ENCODE assay signal across 10 cellular contexts in genomic region chr5:124707516-124707915, GRCh38.
DNase-seq lines count a peak whose midpoint lies in the region; ATAC-seq lines count a peak whose summit lies in the region.
"Had no signal": no experiment of that assay in that cellular context is flagged by ENCODE, and none has a peak within 500 bp of the region (broad histone marks: within the 10 kb centered on the region; RNA-seq: fewer than 3 reads in every experiment).

No MANE protein-coding gene starts in this region.

- H3K4me1 ChIP-seq in duodenal mucosa (ENCODE audit: control insufficient read depth in 1 of 2, insufficient read depth in 2 of 2, low read length in 2 of 2) = peaks cover 38 to 47% of the 10 kb centered on the region in 2 donors

- ATAC-seq in GM18867 (IDR thresholded peaks at IDR 0.05; ENCODE audit: unreplicated experiment) (peak; percentile 43), HG03039 (IDR thresholded peaks at IDR 0.05; ENCODE audit: unreplicated experiment) (peak; percentile 32), HG02973 (IDR thresholded peaks at IDR 0.05; ENCODE audit: unreplicated experiment) (no peak), HG03159 (IDR thresholded peaks at IDR 0.05; ENCODE audit: unreplicated experiment) (no peak)
- ATAC-seq in stimulated activated naive B cell treated with anti-CD40 and anti-IgM and Interleukin-4, amounts not matched to agents 10 μg/mL and 1 μg/mL and 100 μg/mL, for 72 hours (replicated peaks) = peak; percentile 66

- no peaks in the 10 kb centered on the region for H3K27me3 Mint-ChIP-seq in stimulated activated naive B cell treated with anti-CD40 and anti-IgM and Interleukin-4, amounts not matched to agents 10 μg/mL and 1 μg/mL and 100 μg/mL, for 72 hours

- no peaks in the 10 kb centered on the region for H3K36me3 ChIP-seq in duodenal mucosa (ENCODE audit: control insufficient read depth in 1 of 2, insufficient read depth in 2 of 2, low read length in 2 of 2)

- H3K27me3 ChIP-seq in duodenal mucosa (ENCODE audit: control insufficient read depth in 1 of 2, insufficient read depth in 2 of 2, low read length in 2 of 2) = no peaks in the 10 kb centered on the region

- peak overlapping the region; percentile 33 to 37 for H3K4me3 ChIP-seq in duodenal mucosa (ENCODE audit: low read depth in 1 of 2, low read length in 2 of 2)

- peaks cover 0 to 3% of the 10 kb centered on the region in 2 donors for H3K9me3 Mint-ChIP-seq in stimulated activated naive B cell treated with anti-CD40 and anti-IgM and Interleukin-4, amounts not matched to agents 10 μg/mL and 1 μg/mL and 100 μg/mL, for 72 hours

- no peaks in the 10 kb centered on the region for H3K9me3 ChIP-seq in duodenal mucosa (ENCODE audit: control insufficient read depth in 1 of 2, low read length in 2 of 2)

- H3K27ac Mint-ChIP-seq in stimulated activated naive B cell treated with anti-CD40 and anti-IgM and Interleukin-4, amounts not matched to agents 10 μg/mL and 1 μg/mL and 100 μg/mL, for 72 hours = peak overlapping the region; percentile 85

- H3K27ac ChIP-seq in duodenal mucosa (ENCODE audit: low read depth, low read length) = no peak overlapping the region

- H3K9ac ChIP-seq in duodenal mucosa (ENCODE audit: low read depth in 1 of 2, low read length in 2 of 2) = peak overlapping the region in 1 of 2 donors; percentile 1

- peak overlapping the region; percentile 69 to 73 for H3K4me3 Mint-ChIP-seq in stimulated activated naive B cell treated with anti-CD40 and anti-IgM and Interleukin-4, amounts not matched to agents 10 μg/mL and 1 μg/mL and 100 μg/mL, for 72 hours

- H3K4me1 Mint-ChIP-seq in stimulated activated naive B cell treated with anti-CD40 and anti-IgM and Interleukin-4, amounts not matched to agents 10 μg/mL and 1 μg/mL and 100 μg/mL, for 72 hours = peaks cover 44 to 94% of the 10 kb centered on the region in 2 donors

- peak; percentile 44 for DNase-seq in stimulated activated naive B cell treated with anti-CD40 and anti-IgM and Interleukin-4, amounts not matched to agents 10 μg/mL and 1 μg/mL and 100 μg/mL, for 72 hours
- no peak for DNase-seq in NCI-H1048 (lab: John Stamatoyannopoulos, UW)
- DNase-seq: DMS 273 treated with DMSO at 0.1 percent for 48 hours; stimulated activated CD4-positive, alpha-beta T cell treated with anti-CD3 and anti-CD28 coated beads, Interleukin-12 subunit alpha, Interleukin-12 subunit beta, amount 100 ng/mL, for 4 hours; stimulated activated naive CD4-positive, alpha-beta T cell had no signal

- H3K36me3 Mint-ChIP-seq in stimulated activated naive B cell treated with anti-CD40 and anti-IgM and Interleukin-4, amounts not matched to agents 10 μg/mL and 1 μg/mL and 100 μg/mL, for 72 hours = peaks cover 5 to 7% of the 10 kb centered on the region in 2 donors

Comparison
In these comparisons a context has a peak if more than half of its experiments do, and no peak if none do; other contexts are left out.
1. ATAC-seq: peak in GM18867 (single experiment), HG03039 (single experiment) and stimulated activated naive B cell treated with anti-CD40 and anti-IgM and Interleukin-4, amounts not matched to agents 10 μg/mL and 1 μg/mL and 100 μg/mL, for 72 hours (2 of 2); none in HG02973 (single experiment) and HG03159 (single experiment).